In genomic region chr14:35292770-35293561, GRCh38 we compare ENCODE assay signal across 8 cellular contexts. TPM values are rescaled to one million over a fixed set of nuclear protein-coding genes. Genes with fewer than 3 reads are reported as not detected.
DNase-seq lines count a peak whose midpoint lies in the region; ATAC-seq and TF ChIP-seq lines count a peak whose summit lies in the region.

No MANE protein-coding gene starts in this region.

- H2AFZ ChIP-seq in DND-41 (ENCODE audit: low read depth, low read length) = no peak overlapping the region
- peak overlapping the region; percentile 23 for H2AFZ ChIP-seq in hepatocyte

- H3K4me2 ChIP-seq in DND-41 (ENCODE audit: insufficient read depth, low read length) (peak overlapping the region; percentile 83), hepatocyte (peak overlapping the region; percentile 88)

- no peaks in the 10 kb centered on the region for H3K36me3 Mint-ChIP-seq in stimulated activated memory B cell treated with anti-CD40 and anti-IgM and Interleukin-4, amounts not matched to agents 10 μg/mL and 1 μg/mL and 100 μg/mL, for 72 hours

- TF ChIP-seq CTCF in DND-41 (IDR thresholded peaks at IDR 0.05; ENCODE audit: borderline replicate concordance, extremely low read depth, low read length, poor library complexity, severe bottlenecking) (no peak), WI38 (IDR thresholded peaks at IDR 0.05; ENCODE audit: low read depth, low read length) (no peak), hepatocyte (IDR thresholded peaks at IDR 0.05; ENCODE audit: poor library complexity) (no peak)

- DNase-seq in DND-41 (no peak), hepatocyte (ENCODE audit: low spot score) (no peak), GDM1 (lab: John Stamatoyannopoulos, UW) (no peak)

- H3K27me3 Mint-ChIP-seq in stimulated activated memory B cell treated with anti-CD40 and anti-IgM and Interleukin-4, amounts not matched to agents 10 μg/mL and 1 μg/mL and 100 μg/mL, for 72 hours = no peaks in the 10 kb centered on the region

- peaks cover 53% of the 10 kb centered on the region for H3K4me1 Mint-ChIP-seq in stimulated activated memory B cell treated with anti-CD40 and anti-IgM and Interleukin-4, amounts not matched to agents 10 μg/mL and 1 μg/mL and 100 μg/mL, for 72 hours

- H3K4me1 ChIP-seq in DND-41 (ENCODE audit: insufficient read depth, low read length) (peaks cover 74% of the 10 kb centered on the region), hepatocyte (ENCODE audit: insufficient read depth) (peaks cover 12% of the 10 kb centered on the region)

- peak overlapping the region; percentile 97 for H3K4me3 Mint-ChIP-seq in stimulated activated memory B cell treated with anti-CD40 and anti-IgM and Interleukin-4, amounts not matched to agents 10 μg/mL and 1 μg/mL and 100 μg/mL, for 72 hours

- H4K20me1 ChIP-seq in DND-41 (ENCODE audit: insufficient read depth, low read length) (peaks cover 33% of the 10 kb centered on the region; the same call in 1 of the 2 replicates), hepatocyte (ENCODE audit: insufficient read depth, poor library complexity, severe bottlenecking) (peaks cover 27% of the 10 kb centered on the region)

- WGBS in hepatocyte (ENCODE audit: low lambda C conversion rate, missing lambda C conversion rate) = 18% methylated on average over 14 of the region's 14 CpGs

- H3K9ac ChIP-seq in DND-41 (ENCODE audit: low read depth, low read length) = peak overlapping the region; percentile 89

- H3K27ac Mint-ChIP-seq in stimulated activated memory B cell treated with anti-CD40 and anti-IgM and Interleukin-4, amounts not matched to agents 10 μg/mL and 1 μg/mL and 100 μg/mL, for 72 hours = peak overlapping the region; percentile 92

- no peaks in the 10 kb centered on the region for H3K9me2 ChIP-seq in hepatocyte (replicated peaks; ENCODE audit: insufficient read depth)

- H3K9me3 Mint-ChIP-seq in stimulated activated memory B cell treated with anti-CD40 and anti-IgM and Interleukin-4, amounts not matched to agents 10 μg/mL and 1 μg/mL and 100 μg/mL, for 72 hours = no peaks in the 10 kb centered on the region

- H3K79me2 ChIP-seq in DND-41 (ENCODE audit: insufficient read depth, low read length) (peaks cover 90% of the 10 kb centered on the region), hepatocyte (peaks cover 56% of the 10 kb centered on the region)

- H3K4me3 ChIP-seq in DND-41 (ENCODE audit: low read depth in 1 of 2, low read length in 2 of 2) (peak overlapping the region; percentile 68 to 72), WI38 (ENCODE audit: low read depth, low read length) (peak overlapping the region; percentile 80), hepatocyte (peak overlapping the region; percentile 62)

- H3K27me3 ChIP-seq in DND-41 (ENCODE audit: insufficient read depth, low read length, poor library complexity) (no peaks in the 10 kb centered on the region), hepatocyte (no peaks in the 10 kb centered on the region)

- H3K36me3 ChIP-seq in DND-41 (ENCODE audit: insufficient read depth, low read length) (peaks cover 40% of the 10 kb centered on the region), hepatocyte (replicated peaks; ENCODE audit: insufficient read depth, low read depth) (no peaks in the 10 kb centered on the region)

- H3K27ac ChIP-seq in DND-41 (ENCODE audit: low read length) = peak overlapping the region; percentile 97
- peak overlapping the region; percentile 93 for H3K27ac ChIP-seq in hepatocyte

- H3K9me3 ChIP-seq in DND-41 (ENCODE audit: insufficient read depth, low read length, severe bottlenecking) = no peaks in the 10 kb centered on the region
- H3K9me3 ChIP-seq in hepatocyte (ENCODE audit: low read depth) = no peaks in the 10 kb centered on the region

- peak; percentile 3 for ATAC-seq in DND-41 (ENCODE audit: insufficient read depth, low read depth)
- peak; percentile 5 for ATAC-seq in HG02623 (IDR thresholded peaks at IDR 0.05; ENCODE audit: unreplicated experiment)
- no peak for ATAC-seq in stimulated activated memory B cell treated with anti-CD40 and anti-IgM and Interleukin-4, amounts not matched to agents 10 μg/mL and 1 μg/mL and 100 μg/mL, for 72 hours
- ATAC-seq in GM21723 (IDR thresholded peaks at IDR 0.05; ENCODE audit: unreplicated experiment) = no peak
- ATAC-seq in HG02571 (IDR thresholded peaks at IDR 0.05; ENCODE audit: unreplicated experiment) = no peak

RNA-seq across cellular contexts. Expression of gene PSMA6, which starts 0.8 kb away (rescaled TPM):
- 252 and 260 TPM in 2 replicates for total RNA-seq in hepatocyte
- polyA plus RNA-seq in hepatocyte = 216 and 228 TPM in 2 replicates

Comparison
In these comparisons a context has a peak if more than half of its experiments do, and no peak if none do; other contexts are left out.
1. ATAC-seq: peak in DND-41 (single experiment) and HG02623 (single experiment); none in stimulated activated memory B cell treated with anti-CD40 and anti-IgM and Interleukin-4, amounts not matched to agents 10 μg/mL and 1 μg/mL and 100 μg/mL, for 72 hours (single experiment), GM21723 (single experiment) and HG02571 (single experiment).
2. Peak in every context shown above with its lines, with median percentiles within 50 percentile points of each other: H3K4me3 ChIP-seq.